22 cellular contexts compared by ENCODE assay signal in genomic region chr16:12163970-12164369, GRCh38.
"Had no signal": no experiment of that assay in that cellular context is flagged by ENCODE, and none has a peak within 500 bp of the region (broad histone marks: within the 10 kb centered on the region; RNA-seq: fewer than 3 reads in every experiment).

No MANE protein-coding gene starts in this region.

- DNase-seq: Kasumi-1, MM.1S, NCI-H1092 treated with DMSO at 0.1 percent for 48 hours, NCI-H1436, NCI-H187, NCI-H2029, NCI-H2081 treated with DMSO at 0.1 percent for 48 hours, NCI-H2171, NCI-H226, NCI-H446, NCI-H510A, NCI-H524 treated with DMSO at 0.1 percent for 48 hours, NCI-H69, NCI-H774, PC-3, SHP77, SK-N-SH had no signal

- H3K27ac ChIP-seq: KMS-11, RWPE1 had no signal

- H3K4me3 ChIP-seq: K562 had no signal

- H3K9me3 Mint-ChIP-seq: IgD-negative memory B cell had no signal

- H3K4me3 Mint-ChIP-seq: IgD-negative memory B cell had no signal

- ATAC-seq: K562, Panc1, PC-3 had no signal

- H3K27me3 Mint-ChIP-seq: IgD-negative memory B cell had no signal

- H3K9me3 ChIP-seq: SK-N-SH had no signal
